In genomic region chr9:20623748-20624124, GRCh38 we compare ENCODE assay signal across 8 cellular contexts. TPM values are rescaled to one million over a fixed set of nuclear protein-coding genes. Genes with fewer than 3 reads are reported as not detected.
DNase-seq lines count a peak whose midpoint lies in the region; ATAC-seq, FAIRE-seq and TF ChIP-seq lines count a peak whose summit lies in the region.

No MANE protein-coding gene starts in this region.

- H3K4me3 Mint-ChIP-seq in endothelial cell (ENCODE audit: unreplicated experiment), result peak overlapping the region; percentile 99
- peak overlapping the region; percentile 94 for H3K4me3 Mint-ChIP-seq in progenitor cell of endocrine pancreas (ENCODE audit: low read depth)

- H3K4me1 Mint-ChIP-seq in endothelial cell (ENCODE audit: unreplicated experiment) (peaks cover 26% of the 10 kb centered on the region), progenitor cell of endocrine pancreas (ENCODE audit: low read depth) (peaks cover 30% of the 10 kb centered on the region)

- no peaks in the 10 kb centered on the region for H3K9me3 Mint-ChIP-seq in endothelial cell (ENCODE audit: unreplicated experiment)
- H3K9me3 Mint-ChIP-seq in progenitor cell of endocrine pancreas (ENCODE audit: low read depth), result no peaks in the 10 kb centered on the region

- peak overlapping the region; percentile 85 for H3K27ac Mint-ChIP-seq in endothelial cell (ENCODE audit: unreplicated experiment)
- H3K27ac Mint-ChIP-seq in progenitor cell of endocrine pancreas, result peak overlapping the region; percentile 15

- H3K9ac ChIP-seq in ES-I3 (ENCODE audit: low read depth, low read length), result peak overlapping the region; percentile 72; the same call in 1 of the 2 replicates

- TF ChIP-seq CTCF in endothelial cell (IDR thresholded peaks at IDR 0.05; ENCODE audit: unreplicated experiment) (no peak), progenitor cell of endocrine pancreas (IDR thresholded peaks at IDR 0.05; ENCODE audit: unreplicated experiment) (no peak)

- no peaks in the 10 kb centered on the region for H3K36me3 ChIP-seq in ES-I3 (ENCODE audit: insufficient read depth, low read length)

- H3K27me3 Mint-ChIP-seq in endothelial cell (ENCODE audit: unreplicated experiment) (peaks cover 17% of the 10 kb centered on the region), progenitor cell of endocrine pancreas (peaks cover 25% of the 10 kb centered on the region)

- peaks cover 5% of the 10 kb centered on the region for H3K36me3 Mint-ChIP-seq in endothelial cell (ENCODE audit: low read depth, unreplicated experiment)
- H3K36me3 Mint-ChIP-seq in progenitor cell of endocrine pancreas (ENCODE audit: insufficient read depth), result no peaks in the 10 kb centered on the region

- DNase-seq in NCI-H69 (lab: John Stamatoyannopoulos, UW) (peak; percentile 64), endothelial cell (ENCODE audit: low spot score) (no peak), progenitor cell of endocrine pancreas (ENCODE audit: low spot score, unreplicated experiment) (no peak), NCI-H187 (lab: John Stamatoyannopoulos, UW) (no peak), frontal cortex (ENCODE audit: low spot score in 2 of 2) (no peak)

- no peak for FAIRE-seq in frontal cortex (lab: Jason Lieb, UNC)

- no peaks in the 10 kb centered on the region for H3K9me3 ChIP-seq in ES-I3 (ENCODE audit: control insufficient read depth, insufficient read depth, low read length)

- ATAC-seq in HG03280 (IDR thresholded peaks at IDR 0.05; ENCODE audit: unreplicated experiment) (no peak), GM21737 (IDR thresholded peaks at IDR 0.05; ENCODE audit: unreplicated experiment) (no peak)

- peaks cover 4% of the 10 kb centered on the region; the same call in 1 of the 2 replicates for H3K4me1 ChIP-seq in ES-I3 (ENCODE audit: insufficient read depth, low read length)

RNA-seq across cellular contexts. Expression of gene MLLT3, which starts 1.4 kb away (rescaled TPM):
- total RNA-seq in endothelial cell (ENCODE audit: unreplicated experiment) (25.2 TPM), progenitor cell of endocrine pancreas (23.8 and 25.8 TPM in 2 replicates), frontal cortex (125 TPM)
